Comparison of ENCODE assay signal across 8 cellular contexts in the genomic region with DNA sequence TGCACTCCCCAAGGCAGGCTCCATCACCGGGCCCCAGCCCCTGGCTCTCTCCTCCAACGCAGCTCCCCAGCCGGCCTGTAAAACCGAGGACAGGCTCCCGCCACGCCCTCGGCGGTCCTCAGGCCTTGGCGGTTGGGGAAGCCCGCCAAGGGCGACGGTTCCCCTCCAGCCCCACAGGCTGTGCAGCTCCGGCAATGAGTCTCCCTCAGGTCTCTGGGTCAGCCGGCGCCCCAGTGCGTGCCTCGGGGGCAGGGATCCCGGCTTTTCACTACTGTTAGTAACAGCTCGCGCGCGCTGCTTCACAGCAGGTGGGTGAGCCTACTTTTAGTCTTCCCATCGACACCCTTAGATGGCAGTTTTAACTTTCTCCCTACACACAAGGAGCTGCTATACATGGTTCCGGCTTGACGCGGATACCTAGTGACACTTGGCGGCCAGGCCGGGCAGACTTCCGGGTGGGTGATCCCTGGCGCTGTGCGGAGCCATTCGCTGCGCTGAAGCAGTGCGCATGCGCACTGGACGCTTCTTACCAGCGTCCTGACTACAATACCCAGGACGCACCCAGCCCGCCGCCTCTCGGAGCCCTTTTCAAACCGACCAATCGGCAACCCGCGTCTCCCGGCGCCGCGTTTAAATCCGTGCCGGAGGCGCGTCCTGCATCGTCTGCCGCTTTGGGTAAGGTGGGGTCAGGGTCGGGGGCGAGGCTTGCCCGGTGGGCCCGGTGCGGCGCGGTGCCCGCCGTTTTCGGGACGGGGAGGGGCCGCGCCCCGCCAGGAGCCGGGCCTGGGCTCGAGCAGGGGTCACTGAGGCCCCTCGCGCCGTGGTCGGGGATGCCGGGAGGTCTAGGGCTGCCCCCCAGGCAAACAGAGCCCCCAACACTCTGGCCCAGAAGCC. TPM values are rescaled to one million over a fixed set of nuclear protein-coding genes. Genes with fewer than 3 reads are reported as not detected.
DNase-seq lines count a peak whose midpoint lies in the region; ATAC-seq, FAIRE-seq and TF ChIP-seq lines count a peak whose summit lies in the region.

GTSE1 (plus strand) TSS at position 614 of the 894 bp plus-strand sequence. CDS start 531 bp downstream, outside the sequence.

- H3K4me1 ChIP-seq in kidney (ENCODE audit: control insufficient read depth in 1 of 2, insufficient read depth in 1 of 2, low read depth in 1 of 2, low read length in 2 of 2): peaks cover 6% of the 10 kb centered on the region in 2 donors

- no peaks in the 10 kb centered on the region for H3K9me3 ChIP-seq in kidney (ENCODE audit: control insufficient read depth in 1 of 2, low read length in 2 of 2)

- FAIRE-seq in kidney (lab: Jason Lieb, UNC): peak; percentile 72

- DNase-seq in AG20443 (ENCODE audit: low spot score) (peak; percentile 100), NCI-H460 (ENCODE audit: extremely low read depth, low read depth) (peak; percentile 94), cerebellum (ENCODE audit: low spot score) (peak; percentile 99), kidney (peak; percentile 100)
- DNase-seq in activated CD4-positive, alpha-beta T cell treated with anti-CD3 and anti-CD28 coated beads for 1 hour: peak; percentile 96
- DNase-seq in stimulated activated CD4-positive, alpha-beta T cell treated with anti-CD3 and anti-CD28 coated beads, Interleukin-15, amount 100 ng/mL, for 24 hours: peak; percentile 98

- peak; percentile 28 for TF ChIP-seq CTCF in kidney (IDR thresholded peaks at IDR 0.05; ENCODE audit: borderline replicate concordance, extremely low read depth, insufficient read depth)

- peak within 1 kb of the TSS; percentile 58 to 67 for H3K4me3 ChIP-seq in kidney (ENCODE audit: low read length in 2 of 2)

- peaks cover 4 to 11% of the 10 kb centered on the region in 2 donors for H3K36me3 ChIP-seq in kidney (ENCODE audit: control insufficient read depth in 1 of 2, insufficient read depth in 2 of 2, low read length in 2 of 2)

- intact Hi-C loops in kidney (cut with DNase I): no loop called here

- H3K9ac ChIP-seq in kidney (ENCODE audit: low read length in 2 of 2): peak within 1 kb of the TSS; percentile 41 to 86

- peak within 1 kb of the TSS; percentile 71 to 86 for H3K27ac ChIP-seq in kidney (ENCODE audit: low read depth in 2 of 2, low read length in 2 of 2)

- ATAC-seq in GM19043 (IDR thresholded peaks at IDR 0.05; ENCODE audit: low read depth, unreplicated experiment) (peak; percentile 92), HG03378 (IDR thresholded peaks at IDR 0.05; ENCODE audit: unreplicated experiment) (peak; percentile 87)

RNA-seq across cellular contexts. Expression of gene GTSE1, which starts in this region (rescaled TPM):
- total RNA-seq in NCI-H460 (2014; rRNA removed; shearing (Covaris generic)): 8.6 and 10.3 TPM in 2 replicates
- 31.9 TPM in 2 replicates for polyA plus RNA-seq in NCI-H460 (2014; cell fraction: nucleus; rRNA removed)
- total RNA-seq in cerebellum (6.2 TPM), kidney (0.94 TPM)
- 0.41 TPM for polyA plus RNA-seq in kidney (ENCODE audit: insufficient read depth, low read depth, low replicate concordance)

Comparison
In these comparisons a context has a peak if more than half of its experiments do, and no peak if none do; other contexts are left out.
1. Peak in every context shown above with its lines: DNase-seq, ATAC-seq, H3K4me3 ChIP-seq and H3K27ac ChIP-seq.
2. Peak in DNase-seq, H3K4me3 ChIP-seq, H3K27ac ChIP-seq and H3K9ac ChIP-seq in kidney; RNA of the gene not detected or under 1 TPM.